Comparison of ENCODE assay signal across 8 cellular contexts in genomic region chr6:72182337-72183246, GRCh38.
DNase-seq lines count a peak whose midpoint lies in the region; ATAC-seq, FAIRE-seq and TF ChIP-seq lines count a peak whose summit lies in the region.

No MANE protein-coding gene starts in this region.

- peaks cover 44% of the 10 kb centered on the region for H3K27me3 Mint-ChIP-seq in osteocyte (ENCODE audit: unreplicated experiment)

- peaks cover 9% of the 10 kb centered on the region for H3K4me1 Mint-ChIP-seq in osteocyte (ENCODE audit: unreplicated experiment)

- ATAC-seq in GM19023 (IDR thresholded peaks at IDR 0.05; ENCODE audit: unreplicated experiment) (peak; percentile 80), HG03439 (IDR thresholded peaks at IDR 0.05; ENCODE audit: unreplicated experiment) (peak; percentile 60)

- no peak for FAIRE-seq in frontal cortex (lab: Jason Lieb, UNC)

- no peak for TF ChIP-seq CTCF in osteocyte (IDR thresholded peaks at IDR 0.05)

- peak overlapping the region; percentile 93 for H3K4me3 Mint-ChIP-seq in osteocyte (ENCODE audit: unreplicated experiment)

- no peaks in the 10 kb centered on the region for H3K9me3 Mint-ChIP-seq in osteocyte (ENCODE audit: unreplicated experiment)

- no peaks in the 10 kb centered on the region for H3K36me3 Mint-ChIP-seq in osteocyte (ENCODE audit: unreplicated experiment)

- H3K27ac Mint-ChIP-seq in osteocyte (ENCODE audit: unreplicated experiment), result no peak overlapping the region

- DNase-seq in C1 segment of cervical spinal cord (lab: John Stamatoyannopoulos, UW) (peak in 8 of 14 donors; percentile 9 to 64 (median 28)), SW480 (ENCODE audit: low spot score) (peak; percentile 56), frontal cortex (ENCODE audit: low spot score in 2 of 2) (peak; percentile 34 to 35), osteocyte (ENCODE audit: extremely low spot score, unreplicated experiment) (no peak), NOMO-1 treated with dmso at 0.1 percent for 144 hours (lab: John Stamatoyannopoulos, UW; ENCODE audit: unreplicated experiment) (no peak), KG1 (lab: John Stamatoyannopoulos, UW) (no peak)

Comparison
In these comparisons a context has a peak if more than half of its experiments do, and no peak if none do; other contexts are left out.
1. DNase-seq: peak in C1 segment of cervical spinal cord (8 of 14), SW480 (single experiment) and frontal cortex (2 of 2); none in osteocyte (single experiment), NOMO-1 treated with dmso at 0.1 percent for 144 hours (single experiment) and KG1 (single experiment).